Comparison of ENCODE assay signal across 2 cellular contexts in genomic region chr1:157944666-157945280, GRCh38.
A peak's percentile ranks its signal among the peaks of the same experiment; 100 is the strongest.
TF ChIP-seq lines count a peak whose summit lies in the region.

No MANE protein-coding gene starts in this region.

TF ChIP-seq in GM12891, 5 proteins besides CTCF, POLR2A, EP300 and RAD21:
- TF ChIP-seq POLR2AphosphoS5 (IDR thresholded peaks at IDR 0.05; ENCODE audit: low read depth, low read length) (no peak), POU2F2 (IDR thresholded peaks at IDR 0.05; ENCODE audit: low read depth, low read length) (no peak), SPI1 (IDR thresholded peaks at IDR 0.05; ENCODE audit: low read depth, low read length) (peak; percentile 71)

TF ChIP-seq in GM12878, 131 proteins besides CTCF, POLR2A, EP300 and RAD21:
- TF ChIP-seq E2F8 (IDR thresholded peaks at IDR 0.05; ENCODE audit: low read depth, partially characterized antibody) (no peak), MEF2A (IDR thresholded peaks at IDR 0.05; ENCODE audit: insufficient read depth, low read depth, low read length) (0 out of 2 replicates have a peak, but pooled peaks have one; percentile 27), SPI1 (IDR thresholded peaks at IDR 0.05; ENCODE audit: borderline replicate concordance, insufficient read depth, low read depth, low read length) (peak; percentile 54; the same call in 1 of the 2 replicates)
